In genomic region chr3:11498646-11499045, GRCh38 we compare ENCODE assay signal across 8 cellular contexts.
DNase-seq lines count a peak whose midpoint lies in the region; ATAC-seq and TF ChIP-seq lines count a peak whose summit lies in the region.

No MANE protein-coding gene starts in this region.

- peak; percentile 45 for DNase-seq in Caki2 (ENCODE audit: low read depth)
- DNase-seq in NCI-H748 (lab: John Stamatoyannopoulos, UW; ENCODE audit: unreplicated experiment) = peak; percentile 65
- peak; percentile 73 for DNase-seq in epithelial cell of esophagus (ENCODE audit: low read depth)
- no peak for DNase-seq in DMS53 (lab: John Stamatoyannopoulos, UW)
- no peak for DNase-seq in activated CD4-positive, alpha-beta T cell treated with anti-CD3 and anti-CD28 coated beads for 36 hours
- no peak for DNase-seq in lower leg skin (ENCODE audit: low spot score in 2 of 2)
- no peak for DNase-seq in NCI-H1930 (lab: John Stamatoyannopoulos, UW)

- no peak for TF ChIP-seq CTCF in epithelial cell of esophagus (IDR thresholded peaks at IDR 0.05; ENCODE audit: insufficient read depth, low read depth, low read length, missing control alignments)
- TF ChIP-seq CTCF in nephron (IDR thresholded peaks at IDR 0.05; ENCODE audit: unreplicated experiment in 3 of 3) = no peak
- TF ChIP-seq CTCF in lower leg skin (IDR thresholded peaks at IDR 0.05) = no peak

- in situ Hi-C loops in Caki2 (cut with HindIII; ENCODE audit: low pct_unique_long_range_greater_than_20kb, low sequenced_read_pairs) = no loop called here

- H3K4me1 Mint-ChIP-seq in nephron = peaks cover 37% of the 10 kb centered on the region
- no peaks in the 10 kb centered on the region for H3K4me1 Mint-ChIP-seq in activated CD4-positive, alpha-beta T cell treated with anti-CD3 and anti-CD28 coated beads for 36 hours

- H3K36me3 Mint-ChIP-seq in nephron (ENCODE audit: low read depth) = peaks cover 4% of the 10 kb centered on the region
- H3K36me3 Mint-ChIP-seq in activated CD4-positive, alpha-beta T cell treated with anti-CD3 and anti-CD28 coated beads for 36 hours (ENCODE audit: low read depth) = peaks cover 10% of the 10 kb centered on the region

- POLR2A ChIA-PET in activated CD4-positive, alpha-beta T cell treated with anti-CD3 and anti-CD28 coated beads for 36 hours (lab: Charles Lee) = no interaction called here

- ATAC-seq in activated CD4-positive, alpha-beta T cell treated with anti-CD3 and anti-CD28 coated beads for 36 hours = no peak

- H3K27ac Mint-ChIP-seq in nephron = peak overlapping the region in 2 of 3 experiments; percentile 61 to 86
- no peak overlapping the region for H3K27ac Mint-ChIP-seq in activated CD4-positive, alpha-beta T cell treated with anti-CD3 and anti-CD28 coated beads for 36 hours

- intact Hi-C loops in activated CD4-positive, alpha-beta T cell treated with anti-CD3 and anti-CD28 coated beads for 36 hours (cut with DNase I, micrococcal nuclease) = no loop called here
- intact Hi-C loops in lower leg skin (cut with DNase I; ENCODE audit: low total_unique reads) = no loop called here

- no peaks in the 10 kb centered on the region for H3K9me3 Mint-ChIP-seq in nephron
- peaks cover 5% of the 10 kb centered on the region for H3K9me3 Mint-ChIP-seq in activated CD4-positive, alpha-beta T cell treated with anti-CD3 and anti-CD28 coated beads for 36 hours (ENCODE audit: low read depth)

- TF ChIP-seq POLR2A in lower leg skin (IDR thresholded peaks at IDR 0.05) = no peak

- no peak overlapping the region for H3K4me3 Mint-ChIP-seq in nephron
- H3K4me3 Mint-ChIP-seq in activated CD4-positive, alpha-beta T cell treated with anti-CD3 and anti-CD28 coated beads for 36 hours = no peak overlapping the region

- H3K27me3 Mint-ChIP-seq in nephron (ENCODE audit: low read depth) = no peaks in the 10 kb centered on the region
- no peaks in the 10 kb centered on the region for H3K27me3 Mint-ChIP-seq in activated CD4-positive, alpha-beta T cell treated with anti-CD3 and anti-CD28 coated beads for 36 hours

- WGBS in lower leg skin, 2 donors = 9 to 19% methylated on average over 1 of the region's 1 CpG

- CTCF ChIA-PET in activated CD4-positive, alpha-beta T cell treated with anti-CD3 and anti-CD28 coated beads for 36 hours (lab: Charles Lee) = no interaction called here

- H3K4me3 ChIP-seq in epithelial cell of esophagus (ENCODE audit: low read length) (no peak overlapping the region), lower leg skin (ENCODE audit: low read depth, poor library complexity, severe bottlenecking) (no peak overlapping the region)

Comparison
In these comparisons a context has a peak if more than half of its experiments do, and no peak if none do; other contexts are left out.
1. DNase-seq: peak in Caki2 (single experiment), NCI-H748 (single experiment) and epithelial cell of esophagus (single experiment); none in DMS53 (single experiment), activated CD4-positive, alpha-beta T cell treated with anti-CD3 and anti-CD28 coated beads for 36 hours (single experiment), lower leg skin (0 of 2) and NCI-H1930 (0 of 2).